In genomic region chr19:56111601-56112312, GRCh38 we compare ENCODE assay signal across 1 cellular context.
TF ChIP-seq lines count a peak whose summit lies in the region.

No MANE protein-coding gene starts in this region.

TF ChIP-seq in GM23338, 12 proteins besides CTCF, POLR2A, EP300 and RAD21 (continued from another document):
- TF ChIP-seq ZNF462 (CRISPR knock-in tag; IDR thresholded peaks at IDR 0.05) = no peak
